ENCODE assay signal across 26 cellular contexts in the genomic region with DNA sequence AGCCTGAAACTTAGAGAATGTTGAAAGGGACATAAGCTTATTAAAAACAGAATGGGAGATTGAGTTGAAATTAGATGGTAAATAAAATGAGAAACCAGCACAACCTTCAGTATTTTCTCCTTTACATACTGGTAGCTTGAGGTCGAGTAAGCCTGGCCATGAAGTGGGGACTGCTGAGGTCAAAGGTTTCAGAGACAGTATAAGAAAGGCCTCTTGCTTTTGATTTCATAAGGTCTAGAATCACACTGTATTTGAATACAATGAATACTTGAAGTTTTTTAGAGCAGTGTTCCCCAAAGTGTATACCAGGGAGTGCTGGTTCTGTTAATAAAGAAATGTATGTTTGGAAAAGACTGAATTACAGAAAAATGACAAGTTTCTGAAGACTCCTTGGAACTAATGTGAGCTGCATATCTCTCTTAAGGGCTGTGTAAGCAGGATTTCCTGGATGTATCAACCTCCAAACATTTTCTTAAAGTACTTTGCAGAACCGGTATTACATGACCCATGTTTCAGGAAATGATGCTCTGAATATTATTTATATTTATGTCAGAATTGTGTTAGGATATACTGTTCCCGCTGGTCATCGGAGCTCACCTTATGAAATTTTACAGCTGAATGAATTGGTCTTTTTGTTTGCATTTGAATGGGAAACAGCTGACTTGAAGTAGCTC.
DNase-seq lines count a peak whose midpoint lies in the region; FAIRE-seq and TF ChIP-seq lines count a peak whose summit lies in the region.
"Had no signal": no experiment of that assay in that cellular context is flagged by ENCODE, and none has a peak within 500 bp of the region (broad histone marks: within the 10 kb centered on the region; RNA-seq: fewer than 3 reads in every experiment).

No MANE protein-coding gene starts in this region.

- WGBS in mesendoderm (ENCODE audit: extremely low coverage, insufficient coverage, low lambda C conversion rate) = no CpG with 5 or more reads among the region's 4 CpGs

- TF ChIP-seq CTCF in MM.1S (IDR thresholded peaks at IDR 0.05; ENCODE audit: low read length) = no peak
- no peak for TF ChIP-seq CTCF in bronchial epithelial cell (IDR thresholded peaks at IDR 0.05; ENCODE audit: insufficient read depth, low read length, severe bottlenecking)
- no peak for TF ChIP-seq CTCF in glutamatergic neuron (IDR thresholded peaks at IDR 0.05; ENCODE audit: partially characterized antibody, unreplicated experiment)
- no peak for TF ChIP-seq CTCF in foreskin fibroblast (IDR thresholded peaks at IDR 0.05; ENCODE audit: low read depth, low read length)

- H3K27me3 Mint-ChIP-seq in glutamatergic neuron (ENCODE audit: unreplicated experiment) = no peaks in the 10 kb centered on the region
- H3K27me3 Mint-ChIP-seq: T-helper 17 cell had no signal

- H3K9me3 ChIP-seq in MM.1S (replicated peaks; ENCODE audit: insufficient read depth, low read length) = no peaks in the 10 kb centered on the region
- H3K9me3 ChIP-seq: BLaER1, psoas muscle, SJSA1 had no signal

- H3K9me2 ChIP-seq in MM.1S (replicated peaks; ENCODE audit: insufficient read depth, low read length) = no peaks in the 10 kb centered on the region

- no peak overlapping the region for H3K18ac ChIP-seq in mesendoderm (ENCODE audit: low read length)

- H3K4me1 ChIP-seq in ACC112 (ENCODE audit: control insufficient read depth, insufficient read depth, low read length, unreplicated experiment) (peaks cover 31% of the 10 kb centered on the region), MM.1S (ENCODE audit: low read length) (peaks cover 19% of the 10 kb centered on the region), mesendoderm (ENCODE audit: control insufficient read depth, low read depth, low read length) (no peaks in the 10 kb centered on the region)
- H3K4me1 ChIP-seq: BLaER1 had no signal

- no peaks in the 10 kb centered on the region for H3K79me2 ChIP-seq in ACC112 (ENCODE audit: control insufficient read depth, insufficient read depth, low read length, unreplicated experiment)
- H3K79me2 ChIP-seq in MM.1S (ENCODE audit: low read length) = no peaks in the 10 kb centered on the region
- H3K79me2 ChIP-seq in mesendoderm (ENCODE audit: control insufficient read depth, insufficient read depth, low read length) = no peaks in the 10 kb centered on the region

- H2BK15ac ChIP-seq in mesendoderm (replicated peaks; ENCODE audit: low read depth) = no peak overlapping the region

- no peak overlapping the region for H3K56ac ChIP-seq in mesendoderm (ENCODE audit: low read length)

- H2AFZ ChIP-seq in ACC112 (ENCODE audit: low read length, unreplicated experiment) (peak overlapping the region; percentile 51), MM.1S (ENCODE audit: low read length) (no peak overlapping the region)

- peaks cover 30% of the 10 kb centered on the region for H3K4me1 Mint-ChIP-seq in glutamatergic neuron (ENCODE audit: low read depth, unreplicated experiment)
- H3K4me1 Mint-ChIP-seq: activated CD4-positive, alpha-beta T cell treated with anti-CD3 and anti-CD28 coated beads for 36 hours; activated naive CD8-positive, alpha-beta T cell treated with anti-CD3 and anti-CD28 coated beads, Interleukin-2, amount 10 ng/mL, durations not matched to agents 7 days and 5 days; T-helper 17 cell had no signal

- H3K27ac ChIP-seq in ACC112 (ENCODE audit: low read depth, low read length) = 0 out of 2 replicates have a peak overlapping the region, but pooled peaks have one; percentile 1
- H3K27ac ChIP-seq in MM.1S (ENCODE audit: low read length) = peak overlapping the region; percentile 18; the same call in 1 of the 2 replicates
- no peak overlapping the region for H3K27ac ChIP-seq in mesendoderm (ENCODE audit: low read depth, low read length)
- H3K27ac ChIP-seq: BLaER1, psoas muscle, SJSA1 had no signal

- H3K27me3 ChIP-seq in ACC112 (ENCODE audit: insufficient read depth, low read length) = no peaks in the 10 kb centered on the region
- no peaks in the 10 kb centered on the region for H3K27me3 ChIP-seq in MM.1S (replicated peaks; ENCODE audit: insufficient read depth, low read length)
- no peaks in the 10 kb centered on the region for H3K27me3 ChIP-seq in bronchial epithelial cell (ENCODE audit: control insufficient read depth, insufficient read depth, low read length)
- H3K27me3 ChIP-seq in H7 (ENCODE audit: control insufficient read depth, insufficient read depth, low read length) = no peaks in the 10 kb centered on the region
- H3K27me3 ChIP-seq in mesendoderm (ENCODE audit: insufficient read depth, low read length, poor library complexity) = no peaks in the 10 kb centered on the region
- H3K27me3 ChIP-seq: BLaER1, SJSA1 had no signal

- H4K20me1 ChIP-seq in MM.1S (ENCODE audit: insufficient read depth, low read length) = no peaks in the 10 kb centered on the region
- H4K20me1 ChIP-seq: BLaER1 had no signal

- H3K36me3 Mint-ChIP-seq in glutamatergic neuron (ENCODE audit: unreplicated experiment) = no peaks in the 10 kb centered on the region
- H3K36me3 Mint-ChIP-seq: activated naive CD8-positive, alpha-beta T cell treated with anti-CD3 and anti-CD28 coated beads, Interleukin-2, amount 10 ng/mL, durations not matched to agents 7 days and 5 days had no signal

- no peak overlapping the region for H2AK5ac ChIP-seq in mesendoderm (ENCODE audit: low read length)

- H3K36me3 ChIP-seq in ACC112 (ENCODE audit: insufficient read depth, low read length) = no peaks in the 10 kb centered on the region
- no peaks in the 10 kb centered on the region for H3K36me3 ChIP-seq in MM.1S (replicated peaks; ENCODE audit: insufficient read depth, low read length)
- H3K36me3 ChIP-seq in bronchial epithelial cell (ENCODE audit: control insufficient read depth, insufficient read depth, low read length) = no peaks in the 10 kb centered on the region
- no peaks in the 10 kb centered on the region for H3K36me3 ChIP-seq in H7 (replicated peaks; ENCODE audit: control insufficient read depth, insufficient read depth, low read length)
- no peaks in the 10 kb centered on the region for H3K36me3 ChIP-seq in mesendoderm (ENCODE audit: control insufficient read depth, insufficient read depth, low read length)
- H3K36me3 ChIP-seq: BLaER1, SJSA1 had no signal

- H4K5ac ChIP-seq in mesendoderm (ENCODE audit: low read length) = no peak overlapping the region

- H3K4ac ChIP-seq in mesendoderm (ENCODE audit: low read depth, low read length) = no peak overlapping the region

- peaks cover 2% of the 10 kb centered on the region for H3K9me3 Mint-ChIP-seq in glutamatergic neuron (ENCODE audit: unreplicated experiment)
- H3K9me3 Mint-ChIP-seq: activated naive CD8-positive, alpha-beta T cell treated with anti-CD3 and anti-CD28 coated beads, Interleukin-2, amount 10 ng/mL, durations not matched to agents 7 days and 5 days had no signal

- no peaks in the 10 kb centered on the region for H3K79me1 ChIP-seq in mesendoderm (ENCODE audit: low read length)

- FAIRE-seq in bronchial epithelial cell (lab: Jason Lieb, UNC) = no peak
- FAIRE-seq: GM12892, HepG2 had no signal

- DNase-seq in MM.1S (no peak), bronchial epithelial cell (ENCODE audit: low read depth) (peak; percentile 84), glutamatergic neuron (no peak), foreskin fibroblast (no peak), H7 (no peak), NCI-H510A treated with DMSO at 0.1 percent for 48 hours (lab: John Stamatoyannopoulos, UW) (no peak), mesendoderm (no peak)
- DNase-seq: ACHN; activated CD4-positive, alpha-beta T cell treated with anti-CD3 and anti-CD28 coated beads for 36 hours; activated effector memory CD4-positive, alpha-beta T cell treated with anti-CD3 and anti-CD28 coated beads, Interleukin-2, amount 50 U/mL, for 16 hours; activated naive CD8-positive, alpha-beta T cell treated with anti-CD3 and anti-CD28 coated beads, Interleukin-2, amount 10 ng/mL, durations not matched to agents 7 days and 5 days; cerebellar nuclear complex; COR-L47; effector CD4-positive, alpha-beta T cell; NCI-H1105 treated with DMSO at 0.1 percent for 48 hours; NCI-H2107; NCI-H446; nucleus accumbens; psoas muscle; stimulated activated CD4-positive, alpha-beta T cell treated with anti-CD3 and anti-CD28 coated beads, Interleukin-1b, Interleukin-23, amount 100 ng/mL, for 48 hours; T-helper 17 cell had no signal

- no peak overlapping the region for H3K4me3 ChIP-seq in ACC112 (ENCODE audit: low read depth, low read length)
- H3K4me3 ChIP-seq in MM.1S (ENCODE audit: low read length) = no peak overlapping the region
- no peak overlapping the region for H3K4me3 ChIP-seq in bronchial epithelial cell (ENCODE audit: low read depth, low read length)
- no peak overlapping the region for H3K4me3 ChIP-seq in foreskin fibroblast (ENCODE audit: low read depth in 1 of 2, low read length in 2 of 2)
- H3K4me3 ChIP-seq in H7 (ENCODE audit: insufficient read depth, low read depth, low read length) = no peak overlapping the region
- no peak overlapping the region for H3K4me3 ChIP-seq in mesendoderm (ENCODE audit: low read length)
- H3K4me3 ChIP-seq: BLaER1, psoas muscle, SJSA1 had no signal

- no peak overlapping the region for H2BK5ac ChIP-seq in mesendoderm (ENCODE audit: low read length)

- H3K9ac ChIP-seq in MM.1S (ENCODE audit: low read length) (no peak overlapping the region), mesendoderm (ENCODE audit: low read length) (no peak overlapping the region)
- H3K9ac ChIP-seq: BLaER1 had no signal

- no peak overlapping the region for H3K23ac ChIP-seq in mesendoderm (ENCODE audit: low read length)

- no peaks in the 10 kb centered on the region for H3F3A ChIP-seq in MM.1S (ENCODE audit: insufficient read depth, low read length)

- peak overlapping the region; percentile 8 for H3K27ac Mint-ChIP-seq in glutamatergic neuron (ENCODE audit: unreplicated experiment)
- H3K27ac Mint-ChIP-seq: activated CD4-positive, alpha-beta T cell treated with anti-CD3 and anti-CD28 coated beads for 36 hours; activated naive CD8-positive, alpha-beta T cell treated with anti-CD3 and anti-CD28 coated beads, Interleukin-2, amount 10 ng/mL, durations not matched to agents 7 days and 5 days; T-helper 17 cell had no signal

- H2BK120ac ChIP-seq in mesendoderm (ENCODE audit: low read depth, low read length) = no peak overlapping the region

- H4K8ac ChIP-seq in mesendoderm (ENCODE audit: low read depth, low read length) = no peak overlapping the region

- H3K4me2 ChIP-seq in MM.1S (ENCODE audit: low read depth, low read length) (peak overlapping the region; percentile 54), mesendoderm (ENCODE audit: low read length) (no peak overlapping the region)
- H3K4me2 ChIP-seq: BLaER1 had no signal

- no peak overlapping the region for H3K4me3 Mint-ChIP-seq in glutamatergic neuron (ENCODE audit: unreplicated experiment)
- H3K4me3 Mint-ChIP-seq: activated CD4-positive, alpha-beta T cell treated with anti-CD3 and anti-CD28 coated beads for 36 hours; activated naive CD8-positive, alpha-beta T cell treated with anti-CD3 and anti-CD28 coated beads, Interleukin-2, amount 10 ng/mL, durations not matched to agents 7 days and 5 days; T-helper 17 cell had no signal
